Comparison of ENCODE assay signal across 10 cellular contexts in the genomic region with DNA sequence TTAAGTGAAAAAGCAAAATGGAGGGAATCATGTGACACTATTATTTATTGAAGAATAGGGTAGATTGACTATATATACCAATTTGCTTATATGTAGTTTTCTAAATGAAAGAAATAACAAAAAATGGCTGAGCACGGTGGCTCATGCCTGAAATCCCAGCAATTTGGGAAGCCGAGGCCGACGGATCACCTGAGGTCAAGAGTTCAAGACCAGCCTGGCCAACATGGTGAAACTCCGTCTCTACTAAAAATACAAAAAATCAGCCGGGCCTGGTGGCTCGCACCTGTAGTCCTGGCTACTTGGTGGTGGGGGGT. TPM values are rescaled to one million over a fixed set of nuclear protein-coding genes. Genes with fewer than 3 reads are reported as not detected.
"Had no signal": no experiment of that assay in that cellular context is flagged by ENCODE, and none has a peak within 500 bp of the region (broad histone marks: within the 10 kb centered on the region; RNA-seq: fewer than 3 reads in every experiment).

No MANE protein-coding gene starts in this region.

- FAIRE-seq: HepG2, HTR-8/SVneo had no signal

- H3K27ac ChIP-seq: HL-60, KMS-11 had no signal

- ATAC-seq: HepG2 had no signal

- H3K9ac ChIP-seq: KMS-11 had no signal

- H3K4me2 ChIP-seq: KMS-11 had no signal

- DNase-seq: IMR-90, KBM-7, KG1 had no signal

RNA-seq across cellular contexts. Expression of a gene that starts 59.3 kb away (rescaled TPM):
- total RNA-seq: HepG2, HT-29, HT1080, IMR-90 had no signal
- polyA plus RNA-seq: HepG2, IgD-negative memory B cell, IMR-90 had no signal
